ENCODE assay signal across 6 cellular contexts in genomic region chr19:29876908-29877307, GRCh38.
DNase-seq lines count a peak whose midpoint lies in the region; ATAC-seq and TF ChIP-seq lines count a peak whose summit lies in the region.
"Not testable (repeated sequence)": the region's sequence is repeated elsewhere in the genome, so short reads cannot be mapped to it uniquely, and the experiment has no call there.

No MANE protein-coding gene starts in this region.

- H3K9me2 ChIP-seq in Karpas-422 (replicated peaks; ENCODE audit: insufficient read depth, low read length) = not testable (repeated sequence)

- H2AFZ ChIP-seq in Karpas-422 (ENCODE audit: low read length) = not testable (repeated sequence)
- H2AFZ ChIP-seq in OCI-LY3 (ENCODE audit: low read depth, low read length) = peak overlapping the region; percentile 84; the same call in 1 of the 2 replicates

- not testable (repeated sequence) for H3K4me3 Mint-ChIP-seq in CD14-positive monocyte
- peak overlapping the region; percentile 21 for H3K4me3 Mint-ChIP-seq in activated CD8-positive, alpha-beta memory T cell treated with anti-CD3 and anti-CD28 coated beads, Interleukin-2, amount 10 ng/mL, durations not matched to agents 7 days and 5 days

- H3K27me3 ChIP-seq in Karpas-422 (ENCODE audit: low read length) = not testable (repeated sequence)
- H3K27me3 ChIP-seq in OCI-LY3 (ENCODE audit: low read depth, low read length) (peaks cover 24% of the 10 kb centered on the region), sigmoid colon (peaks cover 10 to 36% (median 23%) of the 10 kb centered on the region in 3 donors)

- peak overlapping the region; percentile 30; the same call in 1 of the 2 replicates for H3K4me3 ChIP-seq in Karpas-422 (ENCODE audit: low read length)
- peak overlapping the region; percentile 53; the same call in 1 of the 2 replicates for H3K4me3 ChIP-seq in OCI-LY3 (ENCODE audit: low read length)
- H3K4me3 ChIP-seq in sigmoid colon = not testable (repeated sequence)

- H3K27me3 Mint-ChIP-seq in CD14-positive monocyte (ENCODE audit: low read depth in 3 of 3) = peaks cover 20 to 30% (median 24%) of the 10 kb centered on the region in 3 donors
- peaks cover 39% of the 10 kb centered on the region for H3K27me3 Mint-ChIP-seq in activated CD8-positive, alpha-beta memory T cell treated with anti-CD3 and anti-CD28 coated beads, Interleukin-2, amount 10 ng/mL, durations not matched to agents 7 days and 5 days

- not testable (repeated sequence) for TF ChIP-seq CTCF in CD14-positive monocyte (IDR thresholded peaks at IDR 0.05); OCI-LY3 (IDR thresholded peaks at IDR 0.05; ENCODE audit: low read depth, low read length); sigmoid colon (IDR thresholded peaks at IDR 0.05)

- H3K9me3 ChIP-seq in Karpas-422 (ENCODE audit: low read length); OCI-LY3 (ENCODE audit: insufficient read depth, low read length); sigmoid colon: not testable (repeated sequence)

- peaks cover 21% of the 10 kb centered on the region for H3K4me1 ChIP-seq in Karpas-422 (ENCODE audit: low read length)
- H3K4me1 ChIP-seq in OCI-LY3 (ENCODE audit: low read length) = not testable (repeated sequence)
- peaks cover 0 to 36% (median 23%) of the 10 kb centered on the region in 4 donors for H3K4me1 ChIP-seq in sigmoid colon

- H3K79me2 ChIP-seq in Karpas-422 (ENCODE audit: low read length); OCI-LY3 (ENCODE audit: low read length): not testable (repeated sequence)

- not testable (repeated sequence) for H3K36me3 ChIP-seq in Karpas-422 (ENCODE audit: insufficient read depth, low read length); OCI-LY3 (replicated peaks; ENCODE audit: low read depth, low read length); sigmoid colon

- TF ChIP-seq EP300 in sigmoid colon (IDR thresholded peaks at IDR 0.05) = not testable (repeated sequence)

- CTCF ChIA-PET in activated CD8-positive, alpha-beta memory T cell treated with anti-CD3 and anti-CD28 coated beads, Interleukin-2, amount 10 ng/mL, durations not matched to agents 7 days and 5 days (lab: Charles Lee) = interaction anchor here (0.7 to 9.8 kb wide), 4 partner anchors 19 to 147 kb away, joined by 3 to 92 read pairs (median 6); no protein-coding TSS in a partner anchor

- peak; percentile 7 for DNase-seq in CD14-positive monocyte (ENCODE audit: low spot score)
- not testable (repeated sequence) for DNase-seq in Karpas-422; activated CD8-positive, alpha-beta memory T cell treated with anti-CD3 and anti-CD28 coated beads, Interleukin-2, amount 10 ng/mL, durations not matched to agents 7 days and 5 days
- peak; percentile 2 for DNase-seq in cardiac septum (ENCODE audit: low spot score)
- DNase-seq in sigmoid colon = peak; percentile 13

- H3K27ac Mint-ChIP-seq in CD14-positive monocyte; activated CD8-positive, alpha-beta memory T cell treated with anti-CD3 and anti-CD28 coated beads, Interleukin-2, amount 10 ng/mL, durations not matched to agents 7 days and 5 days: not testable (repeated sequence)

- 70 to 90% methylated on average over 4 of the region's 4 CpGs for WGBS in sigmoid colon, 2 donors

- peak overlapping the region; percentile 50 for H3K9ac ChIP-seq in Karpas-422 (ENCODE audit: low read length)
- not testable (repeated sequence) for H3K9ac ChIP-seq in OCI-LY3 (ENCODE audit: low read length)

- ATAC-seq in activated CD8-positive, alpha-beta memory T cell treated with anti-CD3 and anti-CD28 coated beads, Interleukin-2, amount 10 ng/mL, durations not matched to agents 7 days and 5 days = not testable (repeated sequence)

- H3K36me3 Mint-ChIP-seq in CD14-positive monocyte; activated CD8-positive, alpha-beta memory T cell treated with anti-CD3 and anti-CD28 coated beads, Interleukin-2, amount 10 ng/mL, durations not matched to agents 7 days and 5 days: not testable (repeated sequence)

- H3K4me2 ChIP-seq in Karpas-422 (ENCODE audit: low read depth, low read length, poor library complexity, severe bottlenecking) (peak overlapping the region; percentile 54), OCI-LY3 (ENCODE audit: low read length) (peak overlapping the region; percentile 64; the same call in 1 of the 2 replicates)

- H4K20me1 ChIP-seq in Karpas-422 (ENCODE audit: insufficient read depth, low read depth, low read length); OCI-LY3 (ENCODE audit: insufficient read depth, low read length): not testable (repeated sequence)

- intact Hi-C loops in CD14-positive monocyte (cut with micrococcal nuclease) (loop anchor here (10.0 kb wide), 1 partner anchor 112 kb away; no protein-coding TSS in a partner anchor), cardiac septum (cut with DNase I) (loop anchor here (10.0 kb wide), 2 partner anchors 272 to 348 kb away; partner anchors contain the start of gene POP4)
- intact Hi-C loops in sigmoid colon (cut with DNase I) = not testable (repeated sequence)

- H3K9me3 Mint-ChIP-seq in CD14-positive monocyte; activated CD8-positive, alpha-beta memory T cell treated with anti-CD3 and anti-CD28 coated beads, Interleukin-2, amount 10 ng/mL, durations not matched to agents 7 days and 5 days (ENCODE audit: low read depth): not testable (repeated sequence)

- not testable (repeated sequence) for H3K27ac ChIP-seq in Karpas-422 (ENCODE audit: low read length); OCI-LY3 (ENCODE audit: low read length); sigmoid colon

- peaks cover 15% of the 10 kb centered on the region for H3K4me1 Mint-ChIP-seq in CD14-positive monocyte
- peaks cover 15% of the 10 kb centered on the region for H3K4me1 Mint-ChIP-seq in activated CD8-positive, alpha-beta memory T cell treated with anti-CD3 and anti-CD28 coated beads, Interleukin-2, amount 10 ng/mL, durations not matched to agents 7 days and 5 days

- not testable (repeated sequence) for TF ChIP-seq POLR2A in sigmoid colon (IDR thresholded peaks at IDR 0.05)
